In genomic region chr2:131034122-131035051, GRCh38 we compare ENCODE assay signal across 7 cellular contexts.
DNase-seq lines count a peak whose midpoint lies in the region; ATAC-seq lines count a peak whose summit lies in the region.

No MANE protein-coding gene starts in this region.

- H3K36me3 Mint-ChIP-seq in activated naive CD4-positive, alpha-beta T cell treated with anti-CD3 and anti-CD28 coated beads, Interleukin-2, amount 50 U/mL, for 24 hours, result no peaks in the 10 kb centered on the region

- H3K27ac Mint-ChIP-seq in activated naive CD4-positive, alpha-beta T cell treated with anti-CD3 and anti-CD28 coated beads, Interleukin-2, amount 50 U/mL, for 24 hours, result no peak overlapping the region

- H3K9me3 ChIP-seq in HUES6 (ENCODE audit: control insufficient read depth, insufficient read depth, low read depth, low read length) (no peaks in the 10 kb centered on the region), iPS-18c (ENCODE audit: control insufficient read depth, insufficient read depth, low read length) (no peaks in the 10 kb centered on the region)

- H3K4me3 ChIP-seq in HUES6 (ENCODE audit: low read depth, low read length), result peak overlapping the region; percentile 67
- peak overlapping the region; percentile 42 for H3K4me3 ChIP-seq in iPS-18c (ENCODE audit: insufficient read depth, low read depth, low read length)

- peak; percentile 18 to 32 for DNase-seq in stimulated activated CD4-positive, alpha-beta T cell treated with anti-CD3 and anti-CD28 coated beads, Interleukin-4, amount 100 ng/mL, for 4 hours

- H3K4me1 Mint-ChIP-seq in activated naive CD4-positive, alpha-beta T cell treated with anti-CD3 and anti-CD28 coated beads, Interleukin-2, amount 50 U/mL, for 24 hours, result peaks cover 11% of the 10 kb centered on the region

- no peaks in the 10 kb centered on the region for H3K9me3 Mint-ChIP-seq in activated naive CD4-positive, alpha-beta T cell treated with anti-CD3 and anti-CD28 coated beads, Interleukin-2, amount 50 U/mL, for 24 hours

- peak overlapping the region; percentile 52 for H3K4me3 Mint-ChIP-seq in activated naive CD4-positive, alpha-beta T cell treated with anti-CD3 and anti-CD28 coated beads, Interleukin-2, amount 50 U/mL, for 24 hours

- H3K36me3 ChIP-seq in HUES6 (ENCODE audit: control insufficient read depth, insufficient read depth, low read length), result no peaks in the 10 kb centered on the region

- ATAC-seq in GM21737 (IDR thresholded peaks at IDR 0.05; ENCODE audit: unreplicated experiment) (no peak), GM18498 (IDR thresholded peaks at IDR 0.05; ENCODE audit: unreplicated experiment) (no peak), HG03025 (IDR thresholded peaks at IDR 0.05; ENCODE audit: low FRiP score, unreplicated experiment) (no peak)

- H3K27me3 ChIP-seq in HUES6 (ENCODE audit: control insufficient read depth, insufficient read depth, low read length), result peaks cover 60% of the 10 kb centered on the region

- H3K27me3 Mint-ChIP-seq in activated naive CD4-positive, alpha-beta T cell treated with anti-CD3 and anti-CD28 coated beads, Interleukin-2, amount 50 U/mL, for 24 hours, result peaks cover 3% of the 10 kb centered on the region

- H3K4me1 ChIP-seq in HUES6 (ENCODE audit: control insufficient read depth, insufficient read depth, low read length), result peaks cover 20% of the 10 kb centered on the region

- no peak overlapping the region for H3K9ac ChIP-seq in HUES6 (ENCODE audit: low read length)

- no peak overlapping the region for H3K27ac ChIP-seq in HUES6 (ENCODE audit: low read depth, low read length)
